23 cellular contexts compared by ENCODE assay signal in the genomic region with DNA sequence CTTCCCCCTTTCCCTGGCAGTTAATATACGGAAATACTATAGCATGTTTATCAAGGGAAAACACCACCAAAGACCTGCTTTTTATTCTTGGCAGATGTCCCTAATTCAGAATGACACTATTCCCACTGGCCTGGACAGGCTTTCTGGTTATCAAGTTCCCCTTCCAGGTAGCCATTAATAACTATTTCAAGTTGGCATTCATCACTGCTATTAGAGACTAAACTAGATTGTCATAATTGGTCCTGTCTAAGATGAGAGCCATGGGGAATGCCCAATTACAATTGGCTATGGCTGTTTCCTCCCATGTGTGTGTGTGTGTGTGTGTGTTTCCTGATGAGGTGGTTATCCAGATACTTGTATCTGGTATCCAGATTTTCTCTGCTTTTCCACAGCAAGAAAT.
A peak's percentile ranks its signal among the peaks of the same experiment; 100 is the strongest.
DNase-seq lines count a peak whose midpoint lies in the region; ATAC-seq, FAIRE-seq and TF ChIP-seq lines count a peak whose summit lies in the region.
"Had no signal": no experiment of that assay in that cellular context is flagged by ENCODE, and none has a peak within 500 bp of the region (broad histone marks: within the 10 kb centered on the region; RNA-seq: fewer than 3 reads in every experiment).

No MANE protein-coding gene starts in this region.

- H3K27ac Mint-ChIP-seq in T-helper 2 cell treated with Interferon-gamma antibody and Interleukin-4, amounts not matched to agents 5 μg/mL and 100 μg/mL, for 36 hours = no peak overlapping the region
- H3K27ac Mint-ChIP-seq: CD4-positive, alpha-beta memory T cell; GM23338; H9 had no signal

- 0% methylated on average over 1 of the region's 1 CpG for WGBS in SK-N-SH (ENCODE audit: low lambda C conversion rate)
- 14 to 45% methylated on average over 1 of the region's 1 CpG for WGBS in pancreas, 2 donors

- H3K4me1 Mint-ChIP-seq in T-helper 2 cell treated with Interferon-gamma antibody and Interleukin-4, amounts not matched to agents 5 μg/mL and 100 μg/mL, for 36 hours (ENCODE audit: low read depth) = no peaks in the 10 kb centered on the region
- H3K4me1 Mint-ChIP-seq: CD4-positive, alpha-beta memory T cell; GM23338 had no signal

- H3K4me2 ChIP-seq in SK-N-SH = no peak overlapping the region
- H3K4me2 ChIP-seq: A549, GM23338 had no signal

- DNase-seq in NCI-H2171 treated with DMSO at 0.1 percent for 48 hours (lab: John Stamatoyannopoulos, UW) = peak; percentile 21
- no peak for DNase-seq in NCI-H2171 (lab: John Stamatoyannopoulos, UW)
- DNase-seq in NCI-H1105 (lab: John Stamatoyannopoulos, UW) = peak; percentile 32
- peak; percentile 55 for DNase-seq in SK-N-SH
- DNase-seq in pancreas = no peak
- no peak for DNase-seq in T-helper 2 cell treated with Interferon-gamma antibody and Interleukin-4, amounts not matched to agents 5 μg/mL and 100 μg/mL, for 36 hours (ENCODE audit: low spot score)
- DNase-seq: 8988T; ACHN; AML-193; C1 segment of cervical spinal cord; Calu3; CD4-positive, alpha-beta memory T cell; COR-L47; DMS53; DMS79 treated with DMSO at 0.1 percent for 48 hours; GF-D8; H9 had no signal

- H3K9me3 ChIP-seq in SK-N-SH (no peaks in the 10 kb centered on the region), pancreas (no peaks in the 10 kb centered on the region)
- H3K9me3 ChIP-seq: A549 had no signal

- POLR2A ChIA-PET in SK-N-SH (lab: Yijun Ruan, JAX) = no interaction called here

- H3K9me3 Mint-ChIP-seq in T-helper 2 cell treated with Interferon-gamma antibody and Interleukin-4, amounts not matched to agents 5 μg/mL and 100 μg/mL, for 36 hours = peaks cover 4% of the 10 kb centered on the region

- H3F3A ChIP-seq in SK-N-SH (replicated peaks; ENCODE audit: insufficient read depth) = no peaks in the 10 kb centered on the region

- peak; percentile 40 for TF ChIP-seq RAD21 in SK-N-SH (IDR thresholded peaks at IDR 0.05; ENCODE audit: low read length)

- H3K36me3 ChIP-seq in SK-N-SH (replicated peaks in 1 of 2; ENCODE audit: control insufficient read depth in 1 of 2, insufficient read depth in 2 of 2, low read length in 1 of 2) = no peaks in the 10 kb centered on the region
- H3K36me3 ChIP-seq in pancreas = no peaks in the 10 kb centered on the region

- H2AFZ ChIP-seq in SK-N-SH (ENCODE audit: low read depth) = no peak overlapping the region
- H2AFZ ChIP-seq: GM23338 had no signal

- H3K4me1 ChIP-seq in SK-N-SH (ENCODE audit: control insufficient read depth in 1 of 2, insufficient read depth in 2 of 2, low read depth in 1 of 2, low read length in 1 of 2) (peaks cover 0 to 8% of the 10 kb centered on the region in 2 experiments; a peak in 2 of 4 replicates), pancreas (peaks cover 0 to 3% (median 0%) of the 10 kb centered on the region in 3 donors)
- H3K4me1 ChIP-seq: A549 had no signal

- no peak overlapping the region for H3K4me3 ChIP-seq in SK-N-SH (ENCODE audit: low read depth in 2 of 2, low read length in 1 of 2)
- H3K4me3 ChIP-seq in pancreas = no peak overlapping the region
- H3K4me3 ChIP-seq: A549, GM23338 had no signal

- no peak for TF ChIP-seq CTCF in SK-N-SH (IDR thresholded peaks at IDR 0.05)
- TF ChIP-seq CTCF in pancreas (IDR thresholded peaks at IDR 0.05) = no peak

- TF ChIP-seq EP300 in SK-N-SH (IDR thresholded peaks at IDR 0.05; ENCODE audit: borderline replicate concordance in 1 of 2, low read depth in 1 of 2, low read length in 1 of 2) = peak in 1 of 2 experiments; percentile 99; a peak in 2 of 4 replicates

- CTCF ChIA-PET in SK-N-SH (lab: Yijun Ruan, JAX) = interaction anchor here (0.7 to 1.7 kb wide), 4 partner anchors 11 to 448 kb away, joined by 3 to 4 read pairs (median 3); no protein-coding TSS in a partner anchor

- FAIRE-seq in pancreas (lab: Jason Lieb, UNC) = no peak
- FAIRE-seq: A549, GM12891, GM18507 had no signal

- no peaks in the 10 kb centered on the region for H3K36me3 Mint-ChIP-seq in T-helper 2 cell treated with Interferon-gamma antibody and Interleukin-4, amounts not matched to agents 5 μg/mL and 100 μg/mL, for 36 hours (ENCODE audit: low read depth)
- H3K36me3 Mint-ChIP-seq: CD4-positive, alpha-beta memory T cell had no signal

- peak; percentile 29 to 84 (median 41) for ATAC-seq in pancreas
- no peak for ATAC-seq in HG03045 (IDR thresholded peaks at IDR 0.05; ENCODE audit: unreplicated experiment)
- ATAC-seq: A549, GM23338, HCT116 had no signal

- no peak overlapping the region for H3K4me3 Mint-ChIP-seq in T-helper 2 cell treated with Interferon-gamma antibody and Interleukin-4, amounts not matched to agents 5 μg/mL and 100 μg/mL, for 36 hours
- H3K4me3 Mint-ChIP-seq: CD4-positive, alpha-beta memory T cell; GM23338; H9 had no signal

- H3K27me3 ChIP-seq in SK-N-SH (ENCODE audit: insufficient read depth) (no peaks in the 10 kb centered on the region), pancreas (no peaks in the 10 kb centered on the region)

- no peaks in the 10 kb centered on the region; the same call in 1 of the 2 replicates for H3K9me2 ChIP-seq in SK-N-SH

- no peaks in the 10 kb centered on the region for H3K27me3 Mint-ChIP-seq in T-helper 2 cell treated with Interferon-gamma antibody and Interleukin-4, amounts not matched to agents 5 μg/mL and 100 μg/mL, for 36 hours (ENCODE audit: low read depth)

- intact Hi-C loops in pancreas (cut with DNase I) = no loop called here

- H3K27ac ChIP-seq in SK-N-SH (ENCODE audit: low read depth in 2 of 2, low read length in 1 of 2) = peak overlapping the region in 1 of 2 experiments; percentile 89; a peak in 2 of 4 replicates
- H3K27ac ChIP-seq in pancreas = no peak overlapping the region
- H3K27ac ChIP-seq: A549 had no signal

- H4K20me1 ChIP-seq in SK-N-SH (ENCODE audit: insufficient read depth) = no peaks in the 10 kb centered on the region

- no peak overlapping the region for H3K9ac ChIP-seq in SK-N-SH

- H3K79me2 ChIP-seq in SK-N-SH (ENCODE audit: insufficient read depth) = no peaks in the 10 kb centered on the region

TF ChIP-seq in SK-N-SH, 30 proteins besides CTCF, POLR2A, EP300 and RAD21:
- peak; percentile 86 for TF ChIP-seq GATA2 (CRISPR knock-in tag; IDR thresholded peaks at IDR 0.05)
- peak; percentile 49; the same call in 1 of the 2 replicates for TF ChIP-seq TEAD4 (IDR thresholded peaks at IDR 0.05; ENCODE audit: borderline replicate concordance, insufficient read depth)
- peak; percentile 62 for TF ChIP-seq TCF12 (IDR thresholded peaks at IDR 0.05)
- peak; percentile 97 for TF ChIP-seq RCOR1 (IDR thresholded peaks at IDR 0.05; ENCODE audit: low read length)
- TF ChIP-seq, protein P1, sequence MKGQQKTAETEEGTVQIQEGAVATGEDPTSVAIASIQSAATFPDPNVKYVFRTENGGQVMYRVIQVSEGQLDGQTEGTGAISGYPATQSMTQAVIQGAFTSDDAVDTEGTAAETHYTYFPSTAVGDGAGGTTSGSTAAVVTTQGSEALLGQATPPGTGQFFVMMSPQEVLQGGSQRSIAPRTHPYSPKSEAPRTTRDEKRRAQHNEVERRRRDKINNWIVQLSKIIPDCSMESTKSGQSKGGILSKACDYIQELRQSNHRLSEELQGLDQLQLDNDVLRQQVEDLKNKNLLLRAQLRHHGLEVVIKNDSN (IDR thresholded peaks at IDR 0.05; ENCODE audit: borderline replicate concordance, low read depth) = no peak
- peak; percentile 75 for TF ChIP-seq CHD2 (IDR thresholded peaks at IDR 0.05; ENCODE audit: low read length, partially characterized antibody)
- TF ChIP-seq POLR2AphosphoS5 (IDR thresholded peaks at IDR 0.05; ENCODE audit: low read depth, low read length) = no peak
- 0 out of 2 replicates have a peak, but pooled peaks have one; percentile 27 for TF ChIP-seq RFX5 (IDR thresholded peaks at IDR 0.05; ENCODE audit: low read length)
- peak; percentile 45; the same call in 1 of the 2 replicates for TF ChIP-seq MXI1 (IDR thresholded peaks at IDR 0.05; ENCODE audit: low read depth, low read length)
- TF ChIP-seq FOXJ3 (CRISPR knock-in tag; IDR thresholded peaks at IDR 0.05) = peak; percentile 93
- no peak for TF ChIP-seq MEF2A (IDR thresholded peaks at IDR 0.05; ENCODE audit: borderline replicate concordance, low read depth)
TF ChIP-seq in SK-N-SH: peak in this region for 8.

Comparison
In these comparisons a context has a peak if more than half of its experiments do, and no peak if none do; other contexts are left out.
1. DNase-seq: peak in NCI-H2171 treated with DMSO at 0.1 percent for 48 hours (single experiment), NCI-H1105 (single experiment) and SK-N-SH (single experiment); none in NCI-H2171 (single experiment), pancreas (0 of 6) and T-helper 2 cell treated with Interferon-gamma antibody and Interleukin-4, amounts not matched to agents 5 μg/mL and 100 μg/mL, for 36 hours (single experiment).